Comparison of ENCODE assay signal across 16 cellular contexts in the genomic region with DNA sequence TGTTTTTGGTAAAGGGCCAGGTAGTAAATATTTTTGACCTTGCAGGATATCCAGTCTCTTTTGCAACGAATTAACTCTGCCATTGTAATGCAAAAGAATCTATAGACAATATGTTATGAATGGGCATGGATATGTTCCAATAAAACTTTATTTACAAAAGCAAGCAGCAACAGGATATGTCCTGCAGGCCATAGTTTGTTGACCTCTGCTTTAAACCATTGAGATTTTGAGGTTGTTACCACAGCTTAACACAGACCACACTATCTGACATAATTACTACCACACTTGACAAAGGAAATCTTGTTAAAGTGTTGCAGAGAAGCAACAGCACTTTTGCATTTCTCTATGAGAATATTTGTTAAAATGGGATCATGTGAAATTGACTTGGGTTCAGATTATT.
A peak's percentile ranks its signal among the peaks of the same experiment; 100 is the strongest.
DNase-seq lines count a peak whose midpoint lies in the region; ATAC-seq and TF ChIP-seq lines count a peak whose summit lies in the region.
"Had no signal": no experiment of that assay in that cellular context is flagged by ENCODE, and none has a peak within 500 bp of the region (broad histone marks: within the 10 kb centered on the region; RNA-seq: fewer than 3 reads in every experiment).

No MANE protein-coding gene starts in this region.

- no peak for TF ChIP-seq CTCF in LNCaP clone FGC (IDR thresholded peaks at IDR 0.05; ENCODE audit: control insufficient read depth, extremely low read depth, insufficient read depth)

- no peak overlapping the region for H3K4me3 ChIP-seq in LNCaP clone FGC (ENCODE audit: low read depth, low read length)
- H3K4me3 ChIP-seq: A549, GM23248 had no signal

- intact Hi-C loops in sciatic nerve (cut with DNase I): no loop called here

- peak; percentile 44 for ATAC-seq in sciatic nerve
- no peak for ATAC-seq in GM21825 (IDR thresholded peaks at IDR 0.05; ENCODE audit: unreplicated experiment)
- no peak for ATAC-seq in GM18511 (IDR thresholded peaks at IDR 0.05; ENCODE audit: unreplicated experiment)
- ATAC-seq: A549; CD8-positive, alpha-beta T cell; HCT116 had no signal

- DNase-seq in LNCaP clone FGC (ENCODE audit: low read depth): peak; percentile 18
- DNase-seq in RPMI7951 (ENCODE audit: low read depth): peak; percentile 69
- peak; percentile 81 for DNase-seq in fibroblast of gingiva (ENCODE audit: low read depth)
- DNase-seq in sciatic nerve (ENCODE audit: low spot score): no peak
- no peak for DNase-seq in activated gamma-delta T cell treated with Interleukin-2 at 50 U/mL for 16 hours
- DNase-seq: CD8-positive, alpha-beta T cell; COR-L47; DMS153; DND-41; GF-D8; GM23248; IMR-90 had no signal

Comparison
In these comparisons a context has a peak if more than half of its experiments do, and no peak if none do; other contexts are left out.
1. DNase-seq: peak in LNCaP clone FGC (single experiment), RPMI7951 (single experiment) and fibroblast of gingiva (single experiment); none in sciatic nerve (single experiment) and activated gamma-delta T cell treated with Interleukin-2 at 50 U/mL for 16 hours (single experiment).